In the genomic region with DNA sequence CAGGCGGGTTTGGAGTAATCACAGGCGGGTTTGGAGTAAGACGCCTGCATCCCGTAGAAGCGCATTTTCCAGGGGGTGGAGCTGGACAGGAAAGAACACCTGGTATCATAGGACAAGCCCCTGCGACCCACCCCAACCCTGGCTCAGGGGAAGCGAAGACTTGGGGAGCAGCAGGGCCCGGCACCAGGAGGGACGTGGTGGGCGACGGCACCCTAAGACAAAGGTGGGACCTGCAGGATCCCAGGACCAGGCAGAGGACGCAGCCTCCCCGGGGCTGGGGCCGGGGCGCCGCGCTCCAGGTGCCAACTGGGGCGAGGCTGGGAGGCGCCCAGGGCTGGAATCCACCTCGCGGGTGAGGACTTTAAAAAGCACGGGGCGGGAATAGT, we compare ENCODE assay signal across 8 cellular contexts. TPM values are rescaled to one million over a fixed set of nuclear protein-coding genes. Genes with fewer than 3 reads are reported as not detected.
DNase-seq lines count a peak whose midpoint lies in the region; ATAC-seq and TF ChIP-seq lines count a peak whose summit lies in the region.

No MANE protein-coding gene starts in this region.

- H3K9me3 ChIP-seq in SJSA1 (replicated peaks) (no peaks in the 10 kb centered on the region), esophagus squamous epithelium (peaks cover 0 to 30% (median 0%) of the 10 kb centered on the region in 3 donors), neural cell (ENCODE audit: low read length) (no peaks in the 10 kb centered on the region)

- POLR2A ChIA-PET in HEK293T (lab: Yijun Ruan, JAX): no interaction called here

- H3K9me2 ChIP-seq in neural cell (ENCODE audit: insufficient read depth, low read length): no peaks in the 10 kb centered on the region

- no peak for TF ChIP-seq RAD21 in neural cell (conservative IDR thresholded peaks at IDR 0.05)

- intact Hi-C loops in esophagus squamous epithelium (cut with DNase I): no loop called here

- no peak for TF ChIP-seq POLR2A in esophagus squamous epithelium (IDR thresholded peaks at IDR 0.05)

- H2AFZ ChIP-seq in neural cell (ENCODE audit: low read depth, low read length): no peak overlapping the region

- TF ChIP-seq EP300 in neural cell (conservative IDR thresholded peaks at IDR 0.05; ENCODE audit: poor library complexity, severe bottlenecking): no peak

- H3K27ac ChIP-seq in SJSA1 (no peak overlapping the region), esophagus squamous epithelium (peak overlapping the region; percentile 78 to 91 (median 88)), neural cell (ENCODE audit: low read length) (no peak overlapping the region)

- H3K4me2 ChIP-seq in neural cell (ENCODE audit: low read length): no peak overlapping the region

- CTCF ChIA-PET in HEK293T (lab: Yijun Ruan, JAX): no interaction called here

- H3K9ac ChIP-seq in neural cell (ENCODE audit: low read length): no peak overlapping the region

- ATAC-seq in GM18502 (IDR thresholded peaks at IDR 0.05; ENCODE audit: poor library complexity, unreplicated experiment): peak; percentile 33
- ATAC-seq in HG02852 (IDR thresholded peaks at IDR 0.05; ENCODE audit: unreplicated experiment): peak; percentile 17

- no peaks in the 10 kb centered on the region for H3F3A ChIP-seq in neural cell (ENCODE audit: insufficient read depth, low read length, poor library complexity, severe bottlenecking)

- WGBS in esophagus squamous epithelium, 2 donors: 1% methylated on average over 15 of the region's 23 CpGs; no CpG with 5 or more reads in 1 of the 2 donors

- TF ChIP-seq CTCF in esophagus squamous epithelium (IDR thresholded peaks at IDR 0.05): no peak
- TF ChIP-seq CTCF in neural cell (IDR thresholded peaks at IDR 0.05; ENCODE audit: poor library complexity, severe bottlenecking): no peak

- H3K36me3 ChIP-seq in SJSA1 (no peaks in the 10 kb centered on the region), esophagus squamous epithelium (peaks cover 0 to 23% (median 0%) of the 10 kb centered on the region in 3 donors), neural cell (ENCODE audit: insufficient read depth, low read length) (no peaks in the 10 kb centered on the region)

- no peaks in the 10 kb centered on the region for H4K20me1 ChIP-seq in neural cell (ENCODE audit: insufficient read depth)

- H3K4me1 ChIP-seq in SJSA1 (replicated peaks) (peaks cover 4% of the 10 kb centered on the region; the same call in 1 of the 2 replicates), esophagus squamous epithelium (peaks cover 0 to 28% (median 4%) of the 10 kb centered on the region in 3 donors)

- no peak for DNase-seq in SJSA1 (ENCODE audit: low read depth in 1 of 2, low spot score in 2 of 2)
- no peak for DNase-seq in esophagus squamous epithelium (lab: John Stamatoyannopoulos, UW)
- DNase-seq in medulla oblongata (ENCODE audit: extremely low spot score): no peak
- no peak for DNase-seq in HEK293T (ENCODE audit: extremely low spot score)
- no peak for DNase-seq in CD1c-positive myeloid dendritic cell (ENCODE audit: extremely low spot score)

- H3K79me2 ChIP-seq in neural cell (replicated peaks; ENCODE audit: insufficient read depth, low read length): no peaks in the 10 kb centered on the region

- H3K4me3 ChIP-seq in SJSA1 (peak overlapping the region; percentile 50), esophagus squamous epithelium (peak overlapping the region; percentile 42 to 77 (median 65)), neural cell (ENCODE audit: low read length) (peak overlapping the region; percentile 62)

- no peaks in the 10 kb centered on the region for H3K27me3 ChIP-seq in SJSA1 (replicated peaks)
- H3K27me3 ChIP-seq in esophagus squamous epithelium: no peaks in the 10 kb centered on the region
- peaks cover 19% of the 10 kb centered on the region for H3K27me3 ChIP-seq in neural cell (ENCODE audit: insufficient read depth, low read depth, low read length)

TF ChIP-seq in neural cell, 6 proteins besides CTCF, POLR2A, EP300 and RAD21:
- TF ChIP-seq SMC3 (conservative IDR thresholded peaks at IDR 0.05; ENCODE audit: poor library complexity): no peak
- no peak for TF ChIP-seq TAF1 (IDR thresholded peaks at IDR 0.05; ENCODE audit: low read depth)
- TF ChIP-seq, protein P1, sequence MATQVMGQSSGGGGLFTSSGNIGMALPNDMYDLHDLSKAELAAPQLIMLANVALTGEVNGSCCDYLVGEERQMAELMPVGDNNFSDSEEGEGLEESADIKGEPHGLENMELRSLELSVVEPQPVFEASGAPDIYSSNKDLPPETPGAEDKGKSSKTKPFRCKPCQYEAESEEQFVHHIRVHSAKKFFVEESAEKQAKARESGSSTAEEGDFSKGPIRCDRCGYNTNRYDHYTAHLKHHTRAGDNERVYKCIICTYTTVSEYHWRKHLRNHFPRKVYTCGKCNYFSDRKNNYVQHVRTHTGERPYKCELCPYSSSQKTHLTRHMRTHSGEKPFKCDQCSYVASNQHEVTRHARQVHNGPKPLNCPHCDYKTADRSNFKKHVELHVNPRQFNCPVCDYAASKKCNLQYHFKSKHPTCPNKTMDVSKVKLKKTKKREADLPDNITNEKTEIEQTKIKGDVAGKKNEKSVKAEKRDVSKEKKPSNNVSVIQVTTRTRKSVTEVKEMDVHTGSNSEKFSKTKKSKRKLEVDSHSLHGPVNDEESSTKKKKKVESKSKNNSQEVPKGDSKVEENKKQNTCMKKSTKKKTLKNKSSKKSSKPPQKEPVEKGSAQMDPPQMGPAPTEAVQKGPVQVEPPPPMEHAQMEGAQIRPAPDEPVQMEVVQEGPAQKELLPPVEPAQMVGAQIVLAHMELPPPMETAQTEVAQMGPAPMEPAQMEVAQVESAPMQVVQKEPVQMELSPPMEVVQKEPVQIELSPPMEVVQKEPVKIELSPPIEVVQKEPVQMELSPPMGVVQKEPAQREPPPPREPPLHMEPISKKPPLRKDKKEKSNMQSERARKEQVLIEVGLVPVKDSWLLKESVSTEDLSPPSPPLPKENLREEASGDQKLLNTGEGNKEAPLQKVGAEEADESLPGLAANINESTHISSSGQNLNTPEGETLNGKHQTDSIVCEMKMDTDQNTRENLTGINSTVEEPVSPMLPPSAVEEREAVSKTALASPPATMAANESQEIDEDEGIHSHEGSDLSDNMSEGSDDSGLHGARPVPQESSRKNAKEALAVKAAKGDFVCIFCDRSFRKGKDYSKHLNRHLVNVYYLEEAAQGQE (IDR thresholded peaks at IDR 0.05; ENCODE audit: borderline replicate concordance): no peak
- no peak for TF ChIP-seq MXI1 (conservative IDR thresholded peaks at IDR 0.05; ENCODE audit: poor library complexity, severe bottlenecking)
- no peak for TF ChIP-seq EZH2 (IDR thresholded peaks at IDR 0.05; ENCODE audit: borderline replicate concordance, insufficient read depth, low read length, poor library complexity, severe bottlenecking)
- no peak for TF ChIP-seq POLR2AphosphoS5 (IDR thresholded peaks at IDR 0.05)

TF ChIP-seq in HEK293T, 16 proteins besides CTCF, POLR2A, EP300 and RAD21:
- no peak for TF ChIP-seq ARNT (IDR thresholded peaks at IDR 0.05)
- no peak for TF ChIP-seq FOXK2 (IDR thresholded peaks at IDR 0.05)
- no peak for TF ChIP-seq L3MBTL2 (conservative IDR thresholded peaks at IDR 0.05)
- no peak for TF ChIP-seq ZNF384 (IDR thresholded peaks at IDR 0.05)
- TF ChIP-seq SUZ12 (IDR thresholded peaks at IDR 0.05): no peak
- TF ChIP-seq TARDBP (IDR thresholded peaks at IDR 0.05): no peak
- TF ChIP-seq SP1 (IDR thresholded peaks at IDR 0.05): no peak
- TF ChIP-seq LEF1 (IDR thresholded peaks at IDR 0.05; ENCODE audit: borderline replicate concordance): no peak
- TF ChIP-seq PKNOX1 (IDR thresholded peaks at IDR 0.05): no peak
- TF ChIP-seq BHLHE40 (IDR thresholded peaks at IDR 0.05; ENCODE audit: borderline replicate concordance): no peak
- TF ChIP-seq ELF4 (IDR thresholded peaks at IDR 0.05): no peak
- no peak for TF ChIP-seq FOXM1 (IDR thresholded peaks at IDR 0.05; ENCODE audit: borderline replicate concordance)
- TF ChIP-seq NFRKB (IDR thresholded peaks at IDR 0.05): no peak

RNA-seq across cellular contexts. Expression of gene ZNF600, which starts 0.5 kb away (rescaled TPM):
- 2.1 and 2.9 TPM in 2 replicates for total RNA-seq in SJSA1 (2014; rRNA removed; shearing (Covaris generic))
- total RNA-seq in esophagus squamous epithelium: 10 to 100 TPM in 1 of 4 donors, 1 to 10 TPM in 3; 2.3 to 16.2 (median 4.6) TPM
- 0.59 TPM in 1 of 2 replicates, not detected in the other for polyA plus RNA-seq in neural cell
- polyA minus RNA-seq in neural cell: 0.35 TPM in 1 of 2 replicates, not detected in the other

RNA-seq across cellular contexts. Expression of gene ZNF28, which starts 35.4 kb away (rescaled TPM):
- 12.9 and 29.1 TPM in 2 replicates for total RNA-seq in SJSA1 (2014; rRNA removed; shearing (Covaris generic))
- total RNA-seq in esophagus squamous epithelium: 10 to 100 TPM in 2 of 4 donors, 1 to 10 TPM in 2; 4.0 to 11.8 (median 9.6) TPM
- 10.0 and 15.4 TPM in 2 replicates for polyA plus RNA-seq in neural cell
- polyA minus RNA-seq in neural cell: 37.0 and 38.4 TPM in 2 replicates

RNA-seq across cellular contexts. Expression of gene ZNF611, which starts 51.2 kb away (rescaled TPM):
- 14.1 and 15.4 TPM in 2 replicates for total RNA-seq in SJSA1 (2014; rRNA removed; shearing (Covaris generic))
- 1 to 10 TPM; 4.9 to 8.7 (median 7.9) TPM for total RNA-seq in esophagus squamous epithelium
- polyA plus RNA-seq in neural cell: 6.7 and 11.8 TPM in 2 replicates
- 22.2 and 24.1 TPM in 2 replicates for polyA minus RNA-seq in neural cell

Comparison
In these comparisons a context has a peak if more than half of its experiments do, and no peak if none do; other contexts are left out.
1. H3K27ac ChIP-seq: peak in esophagus squamous epithelium (4 of 4); none in SJSA1 (single experiment) and neural cell (single experiment).
2. Peak in every context shown above with its lines, with median percentiles within 50 percentile points of each other: H3K4me3 ChIP-seq.